ENCODE assay signal across 1 cellular context in genomic region chr16:85453-85782, GRCh38.
A peak's percentile ranks its signal among the peaks of the same experiment; 100 is the strongest.
TF ChIP-seq lines count a peak whose summit lies in the region.

No MANE protein-coding gene starts in this region.

TF ChIP-seq in K562, 482 proteins besides CTCF, POLR2A, EP300 and RAD21:
- peak; percentile 65 for TF ChIP-seq POLR2G (IDR thresholded peaks at IDR 0.05; ENCODE audit: low read depth, low read length)
- no peak for TF ChIP-seq CCNT2 (IDR thresholded peaks at IDR 0.05; ENCODE audit: borderline replicate concordance, extremely low read depth, insufficient read length, low read depth, low read length)
- TF ChIP-seq KLF13 (tag; IDR thresholded peaks at IDR 0.05; ENCODE audit: borderline replicate concordance, low read depth), result no peak
- no peak for TF ChIP-seq CBFB (CRISPR knock-in tag; IDR thresholded peaks at IDR 0.05)
- TF ChIP-seq TCFL5 (CRISPR knock-in tag; conservative IDR thresholded peaks at IDR 0.05), result no peak
- TF ChIP-seq SMARCA5 (IDR thresholded peaks at IDR 0.05), result no peak
- TF ChIP-seq, protein P1, sequence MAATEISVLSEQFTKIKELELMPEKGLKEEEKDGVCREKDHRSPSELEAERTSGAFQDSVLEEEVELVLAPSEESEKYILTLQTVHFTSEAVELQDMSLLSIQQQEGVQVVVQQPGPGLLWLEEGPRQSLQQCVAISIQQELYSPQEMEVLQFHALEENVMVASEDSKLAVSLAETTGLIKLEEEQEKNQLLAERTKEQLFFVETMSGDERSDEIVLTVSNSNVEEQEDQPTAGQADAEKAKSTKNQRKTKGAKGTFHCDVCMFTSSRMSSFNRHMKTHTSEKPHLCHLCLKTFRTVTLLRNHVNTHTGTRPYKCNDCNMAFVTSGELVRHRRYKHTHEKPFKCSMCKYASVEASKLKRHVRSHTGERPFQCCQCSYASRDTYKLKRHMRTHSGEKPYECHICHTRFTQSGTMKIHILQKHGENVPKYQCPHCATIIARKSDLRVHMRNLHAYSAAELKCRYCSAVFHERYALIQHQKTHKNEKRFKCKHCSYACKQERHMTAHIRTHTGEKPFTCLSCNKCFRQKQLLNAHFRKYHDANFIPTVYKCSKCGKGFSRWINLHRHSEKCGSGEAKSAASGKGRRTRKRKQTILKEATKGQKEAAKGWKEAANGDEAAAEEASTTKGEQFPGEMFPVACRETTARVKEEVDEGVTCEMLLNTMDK (IDR thresholded peaks at IDR 0.05; ENCODE audit: borderline replicate concordance, insufficient read depth, low read depth, low read length, poor library complexity, severe bottlenecking), result no peak
- no peak for TF ChIP-seq BRCA1 (IDR thresholded peaks at IDR 0.05)
- no peak for TF ChIP-seq BRCA1 (CRISPR knock-in tag; IDR thresholded peaks at IDR 0.05)
- TF ChIP-seq NR2F6 (CRISPR knock-in tag; IDR thresholded peaks at IDR 0.05), result no peak
- TF ChIP-seq TCF7L2 (IDR thresholded peaks at IDR 0.05; ENCODE audit: low read depth, low read length), result no peak
- no peak for TF ChIP-seq HDAC8 (tag; IDR thresholded peaks at IDR 0.05)
- peak; percentile 86 for TF ChIP-seq RBM22 (IDR thresholded peaks at IDR 0.05; ENCODE audit: low read depth, low read length, poor library complexity, severe bottlenecking)
- no peak for TF ChIP-seq MCM2 (IDR thresholded peaks at IDR 0.05; ENCODE audit: low read depth)
- no peak for TF ChIP-seq TOE1 (IDR thresholded peaks at IDR 0.05; ENCODE audit: borderline replicate concordance)
- TF ChIP-seq TOE1 (CRISPR knock-in tag; IDR thresholded peaks at IDR 0.05; ENCODE audit: borderline replicate concordance, low read depth), result no peak
- no peak for TF ChIP-seq GABPB1 (CRISPR knock-in tag; IDR thresholded peaks at IDR 0.05)
- TF ChIP-seq, protein P2, sequence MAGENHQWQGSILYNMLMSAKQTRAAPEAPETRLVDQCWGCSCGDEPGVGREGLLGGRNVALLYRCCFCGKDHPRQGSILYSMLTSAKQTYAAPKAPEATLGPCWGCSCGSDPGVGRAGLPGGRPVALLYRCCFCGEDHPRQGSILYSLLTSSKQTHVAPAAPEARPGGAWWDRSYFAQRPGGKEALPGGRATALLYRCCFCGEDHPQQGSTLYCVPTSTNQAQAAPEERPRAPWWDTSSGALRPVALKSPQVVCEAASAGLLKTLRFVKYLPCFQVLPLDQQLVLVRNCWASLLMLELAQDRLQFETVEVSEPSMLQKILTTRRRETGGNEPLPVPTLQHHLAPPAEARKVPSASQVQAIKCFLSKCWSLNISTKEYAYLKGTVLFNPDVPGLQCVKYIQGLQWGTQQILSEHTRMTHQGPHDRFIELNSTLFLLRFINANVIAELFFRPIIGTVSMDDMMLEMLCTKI (IDR thresholded peaks at IDR 0.05; ENCODE audit: partially characterized antibody), result no peak
- TF ChIP-seq, protein P3, sequence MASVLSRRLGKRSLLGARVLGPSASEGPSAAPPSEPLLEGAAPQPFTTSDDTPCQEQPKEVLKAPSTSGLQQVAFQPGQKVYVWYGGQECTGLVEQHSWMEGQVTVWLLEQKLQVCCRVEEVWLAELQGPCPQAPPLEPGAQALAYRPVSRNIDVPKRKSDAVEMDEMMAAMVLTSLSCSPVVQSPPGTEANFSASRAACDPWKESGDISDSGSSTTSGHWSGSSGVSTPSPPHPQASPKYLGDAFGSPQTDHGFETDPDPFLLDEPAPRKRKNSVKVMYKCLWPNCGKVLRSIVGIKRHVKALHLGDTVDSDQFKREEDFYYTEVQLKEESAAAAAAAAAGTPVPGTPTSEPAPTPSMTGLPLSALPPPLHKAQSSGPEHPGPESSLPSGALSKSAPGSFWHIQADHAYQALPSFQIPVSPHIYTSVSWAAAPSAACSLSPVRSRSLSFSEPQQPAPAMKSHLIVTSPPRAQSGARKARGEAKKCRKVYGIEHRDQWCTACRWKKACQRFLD (CRISPR knock-in tag; IDR thresholded peaks at IDR 0.05), result no peak
- peak; percentile 27; the same call in 1 of the 2 replicates for TF ChIP-seq RBFOX2 (IDR thresholded peaks at IDR 0.05; ENCODE audit: low read depth, low read length)
- TF ChIP-seq TSC22D4 (tag; IDR thresholded peaks at IDR 0.05), result no peak
